Comparison of ENCODE assay signal across 8 cellular contexts in the genomic region with DNA sequence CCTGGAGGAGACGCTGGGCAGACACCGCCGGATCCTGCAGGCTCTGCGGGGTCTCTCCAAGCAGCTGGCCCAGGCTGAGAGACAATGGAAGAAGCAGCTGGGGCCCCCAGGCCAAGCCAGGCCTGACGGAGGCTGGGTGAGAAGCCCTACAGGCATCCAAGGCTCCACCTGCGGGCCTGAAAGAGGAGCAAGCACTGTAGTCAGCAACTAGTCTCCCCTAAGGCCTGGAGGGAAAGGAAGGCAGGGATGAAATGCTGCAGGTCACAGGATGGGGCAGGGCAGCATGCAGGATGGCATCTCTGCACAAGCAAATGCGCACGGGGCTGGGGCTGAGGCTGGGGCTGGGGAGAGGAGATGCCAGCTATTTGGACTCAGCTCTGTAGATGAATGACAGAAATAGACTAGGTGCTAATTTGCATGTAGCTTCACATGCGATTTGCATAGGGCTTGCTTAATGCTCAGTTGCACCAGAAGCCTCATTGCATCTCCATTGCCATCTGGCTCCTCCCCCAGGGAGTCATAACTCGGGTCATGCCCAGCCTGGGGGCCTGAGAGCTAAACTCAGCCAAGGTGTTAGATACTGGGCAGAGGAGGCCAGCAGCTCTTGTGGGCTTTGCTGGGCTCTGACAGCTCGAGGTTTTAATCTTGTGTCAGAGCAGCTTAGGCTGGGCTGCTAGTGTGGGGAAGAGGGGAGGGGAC. TPM values are rescaled to one million over a fixed set of nuclear protein-coding genes. Genes with fewer than 3 reads are reported as not detected.
A peak's percentile ranks its signal among the peaks of the same experiment; 100 is the strongest.
DNase-seq lines count a peak whose midpoint lies in the region; ATAC-seq and TF ChIP-seq lines count a peak whose summit lies in the region.

No MANE protein-coding gene starts in this region.

- H3K36me3 ChIP-seq in MM.1S (replicated peaks; ENCODE audit: insufficient read depth, low read length) (no peaks in the 10 kb centered on the region), Caco-2 (ENCODE audit: control insufficient read depth, insufficient read depth, low read length) (no peaks in the 10 kb centered on the region)

- H3K27ac Mint-ChIP-seq in chondrocyte (ENCODE audit: unreplicated experiment) (no peak overlapping the region), Caco-2 (ENCODE audit: unreplicated experiment) (no peak overlapping the region)
- no peak overlapping the region for H3K27ac Mint-ChIP-seq in activated CD4-positive, alpha-beta T cell treated with anti-CD3 and anti-CD28 coated beads, Interleukin-2, amount 10 ng/mL, durations not matched to agents 24 days and 14 days

- H3F3A ChIP-seq in MM.1S (ENCODE audit: insufficient read depth, low read length): no peaks in the 10 kb centered on the region

- H4K20me1 ChIP-seq in MM.1S (ENCODE audit: insufficient read depth, low read length): no peaks in the 10 kb centered on the region

- peak; percentile 68 for ATAC-seq in GM18502 (IDR thresholded peaks at IDR 0.05; ENCODE audit: poor library complexity, unreplicated experiment)
- ATAC-seq in GM21423 (IDR thresholded peaks at IDR 0.05; ENCODE audit: unreplicated experiment): peak; percentile 62
- peak; percentile 4 for ATAC-seq in esophagus mucosa
- no peak for ATAC-seq in sciatic nerve

- DNase-seq in MM.1S (peak; percentile 31), chondrocyte (ENCODE audit: low spot score) (no peak), Caco-2 (no peak), sciatic nerve (ENCODE audit: low spot score) (no peak)
- no peak for DNase-seq in activated CD4-positive, alpha-beta T cell treated with anti-CD3 and anti-CD28 coated beads, Interleukin-2, amount 10 ng/mL, durations not matched to agents 24 days and 14 days

- H3K4me3 Mint-ChIP-seq in chondrocyte (ENCODE audit: unreplicated experiment) (no peak overlapping the region), Caco-2 (ENCODE audit: unreplicated experiment) (no peak overlapping the region)
- no peak overlapping the region for H3K4me3 Mint-ChIP-seq in activated CD4-positive, alpha-beta T cell treated with anti-CD3 and anti-CD28 coated beads, Interleukin-2, amount 10 ng/mL, durations not matched to agents 24 days and 14 days

- no peak overlapping the region for H3K9ac ChIP-seq in MM.1S (ENCODE audit: low read length)

- H3K4me1 Mint-ChIP-seq in chondrocyte (ENCODE audit: low read depth): peaks cover 4% of the 10 kb centered on the region
- no peaks in the 10 kb centered on the region for H3K4me1 Mint-ChIP-seq in Caco-2 (ENCODE audit: low read depth, unreplicated experiment)
- peaks cover 10% of the 10 kb centered on the region for H3K4me1 Mint-ChIP-seq in activated CD4-positive, alpha-beta T cell treated with anti-CD3 and anti-CD28 coated beads, Interleukin-2, amount 10 ng/mL, durations not matched to agents 24 days and 14 days

- H3K27me3 ChIP-seq in MM.1S (replicated peaks; ENCODE audit: insufficient read depth, low read length) (peaks cover 35% of the 10 kb centered on the region), Caco-2 (replicated peaks; ENCODE audit: control insufficient read depth, insufficient read depth, low read length) (no peaks in the 10 kb centered on the region; the same call in 1 of the 2 replicates)

- CTCF ChIA-PET in Caco-2 (lab: Charles Lee): no interaction called here

- H3K36me3 Mint-ChIP-seq in chondrocyte (ENCODE audit: low read depth) (no peaks in the 10 kb centered on the region), Caco-2 (ENCODE audit: insufficient read depth, unreplicated experiment) (no peaks in the 10 kb centered on the region)
- H3K36me3 Mint-ChIP-seq in activated CD4-positive, alpha-beta T cell treated with anti-CD3 and anti-CD28 coated beads, Interleukin-2, amount 10 ng/mL, durations not matched to agents 24 days and 14 days (ENCODE audit: low read depth): no peaks in the 10 kb centered on the region

- BruUV-seq in Caco-2 (replicated peaks; lab: Mats Ljungman, UMichigan): no TSS peak

- no peak overlapping the region for H2AFZ ChIP-seq in MM.1S (ENCODE audit: low read length)

- intact Hi-C loops in Caco-2 (cut with micrococcal nuclease; ENCODE audit: unreplicated experiment) (no loop called here), sciatic nerve (cut with DNase I) (loop anchor here (5.0 kb wide), 1 partner anchor 1381 kb away; no protein-coding TSS in a partner anchor)
- intact Hi-C loops in activated CD4-positive, alpha-beta T cell treated with anti-CD3 and anti-CD28 coated beads, Interleukin-2, amount 10 ng/mL, durations not matched to agents 24 days and 14 days (cut with micrococcal nuclease): no loop called here

- TF ChIP-seq CTCF in MM.1S (IDR thresholded peaks at IDR 0.05; ENCODE audit: low read length) (no peak), chondrocyte (IDR thresholded peaks at IDR 0.05) (no peak), Caco-2 (IDR thresholded peaks at IDR 0.05; ENCODE audit: insufficient read depth in 1 of 2, low read depth in 1 of 2, low read length in 1 of 2, severe bottlenecking in 1 of 2, unreplicated experiment in 1 of 2) (no peak)

- no peaks in the 10 kb centered on the region for H3K79me2 ChIP-seq in MM.1S (ENCODE audit: low read length)

- no peak overlapping the region for H3K4me2 ChIP-seq in MM.1S (ENCODE audit: low read depth, low read length)

- H3K27me3 Mint-ChIP-seq in chondrocyte (ENCODE audit: low read depth): peaks cover 9% of the 10 kb centered on the region
- H3K27me3 Mint-ChIP-seq in Caco-2 (ENCODE audit: insufficient read depth, unreplicated experiment): peaks cover 7% of the 10 kb centered on the region
- H3K27me3 Mint-ChIP-seq in activated CD4-positive, alpha-beta T cell treated with anti-CD3 and anti-CD28 coated beads, Interleukin-2, amount 10 ng/mL, durations not matched to agents 24 days and 14 days: peaks cover 15% of the 10 kb centered on the region

- no peaks in the 10 kb centered on the region for H3K9me3 ChIP-seq in MM.1S (replicated peaks; ENCODE audit: insufficient read depth, low read length)
- H3K9me3 ChIP-seq in Caco-2: no peaks in the 10 kb centered on the region

- no peaks in the 10 kb centered on the region for H3K9me2 ChIP-seq in MM.1S (replicated peaks; ENCODE audit: insufficient read depth, low read length)

- no peak overlapping the region for H3K4me3 ChIP-seq in MM.1S (ENCODE audit: low read length)
- H3K4me3 ChIP-seq in Caco-2 (ENCODE audit: low read depth, low read length): no peak overlapping the region

- no peak overlapping the region for H3K27ac ChIP-seq in MM.1S (ENCODE audit: low read length)

- H3K4me1 ChIP-seq in MM.1S (ENCODE audit: low read length) (peaks cover 16% of the 10 kb centered on the region; the same call in 1 of the 2 replicates), Caco-2 (no peaks in the 10 kb centered on the region)

- H3K9me3 Mint-ChIP-seq in chondrocyte (ENCODE audit: low read depth) (no peaks in the 10 kb centered on the region), Caco-2 (ENCODE audit: unreplicated experiment) (no peaks in the 10 kb centered on the region)
- no peaks in the 10 kb centered on the region for H3K9me3 Mint-ChIP-seq in activated CD4-positive, alpha-beta T cell treated with anti-CD3 and anti-CD28 coated beads, Interleukin-2, amount 10 ng/mL, durations not matched to agents 24 days and 14 days

- POLR2A ChIA-PET in Caco-2 (lab: Charles Lee): interaction anchor here (0.5 to 0.6 kb wide), 2 partner anchors 25 to 88 kb away, joined by 3 to 5 read pairs; no protein-coding TSS in a partner anchor

RNA-seq across cellular contexts. Expression of gene CPLX3, which starts 5.2 kb away (rescaled TPM):
- not detected for total RNA-seq in esophagus mucosa
- not detected in 3 replicates for total RNA-seq in chondrocyte
- not detected in 2 replicates for total RNA-seq in Caco-2 (2022)
- total RNA-seq in sciatic nerve: not detected
- 0.09 TPM in 2 replicates for total RNA-seq in activated CD4-positive, alpha-beta T cell treated with anti-CD3 and anti-CD28 coated beads, Interleukin-2, amount 10 ng/mL, durations not matched to agents 24 days and 14 days

RNA-seq across cellular contexts. Expression of gene LMAN1L, which starts 8.6 kb away (rescaled TPM):
- total RNA-seq in esophagus mucosa (not detected), chondrocyte (0.82 TPM in 1 of 3 replicates, not detected in the others), Caco-2 (2022) (not detected in 2 replicates), sciatic nerve (not detected)
- 0.33 and 0.36 TPM in 2 replicates for total RNA-seq in activated CD4-positive, alpha-beta T cell treated with anti-CD3 and anti-CD28 coated beads, Interleukin-2, amount 10 ng/mL, durations not matched to agents 24 days and 14 days

RNA-seq across cellular contexts. Expression of gene ULK3, which starts 21.7 kb away (rescaled TPM):
- total RNA-seq in esophagus mucosa: 43.3 TPM
- total RNA-seq in chondrocyte: 24.3 to 29.0 TPM (median 24.5 TPM) in 3 replicates
- total RNA-seq in Caco-2 (2022): 28.2 and 33.4 TPM in 2 replicates
- 26.5 TPM for total RNA-seq in sciatic nerve
- 52.6 and 57.3 TPM in 2 replicates for total RNA-seq in activated CD4-positive, alpha-beta T cell treated with anti-CD3 and anti-CD28 coated beads, Interleukin-2, amount 10 ng/mL, durations not matched to agents 24 days and 14 days

RNA-seq across cellular contexts. Expression of gene CSK, which starts 39.4 kb away (rescaled TPM):
- total RNA-seq in esophagus mucosa (77.1 TPM), chondrocyte (39.9 to 47.4 TPM (median 41.5 TPM) in 3 replicates), Caco-2 (2022) (62.7 and 62.8 TPM in 2 replicates), sciatic nerve (43.7 TPM)
- 332 and 340 TPM in 2 replicates for total RNA-seq in activated CD4-positive, alpha-beta T cell treated with anti-CD3 and anti-CD28 coated beads, Interleukin-2, amount 10 ng/mL, durations not matched to agents 24 days and 14 days

RNA-seq across cellular contexts. Expression of gene SCAMP2, which starts 51.9 kb away (rescaled TPM):
- total RNA-seq in esophagus mucosa: 102 TPM
- total RNA-seq in chondrocyte: 67.4 to 75.5 TPM (median 67.9 TPM) in 3 replicates
- 97.4 and 98.5 TPM in 2 replicates for total RNA-seq in Caco-2 (2022)
- total RNA-seq in sciatic nerve: 68.2 TPM
- 89.4 and 94.8 TPM in 2 replicates for total RNA-seq in activated CD4-positive, alpha-beta T cell treated with anti-CD3 and anti-CD28 coated beads, Interleukin-2, amount 10 ng/mL, durations not matched to agents 24 days and 14 days
